ENCODE assay signal across 35 cellular contexts in the genomic region with DNA sequence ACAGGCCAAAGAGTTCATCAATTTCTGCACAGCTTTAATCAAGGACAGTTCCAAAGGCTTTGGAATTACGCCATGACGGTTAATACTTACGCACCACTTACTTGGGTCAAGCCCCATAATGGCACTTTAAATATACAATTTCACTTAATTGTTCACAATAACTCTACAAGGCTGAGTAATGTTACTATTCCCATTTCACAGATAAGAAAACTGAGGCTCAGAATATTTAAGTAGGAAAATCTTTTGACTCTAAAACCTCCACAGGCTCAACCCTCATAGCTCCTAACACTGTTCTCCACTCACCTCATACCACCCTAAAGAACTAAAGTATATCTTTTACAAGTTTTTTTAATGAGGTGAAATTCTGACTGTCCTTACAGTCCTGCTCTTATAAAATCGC.
A peak's percentile ranks its signal among the peaks of the same experiment; 100 is the strongest.
DNase-seq lines count a peak whose midpoint lies in the region; ATAC-seq, FAIRE-seq and TF ChIP-seq lines count a peak whose summit lies in the region.
"Had no signal": no experiment of that assay in that cellular context is flagged by ENCODE, and none has a peak within 500 bp of the region (broad histone marks: within the 10 kb centered on the region; RNA-seq: fewer than 3 reads in every experiment).

No MANE protein-coding gene starts in this region.

- no peak overlapping the region for H3K4me3 Mint-ChIP-seq in astrocyte (ENCODE audit: unreplicated experiment)
- H3K4me3 Mint-ChIP-seq: B cell; CD14-positive monocyte; CD4-positive, alpha-beta memory T cell; CD4-positive, alpha-beta T cell; CD4-positive, CD25-positive, alpha-beta regulatory T cell; CD8-positive, alpha-beta memory T cell; CD8-positive, alpha-beta T cell had no signal

- no TSS peak for BruUV-seq in HepG2 (replicated peaks; lab: Mats Ljungman, UMichigan)
- no TSS peak for BruUV-seq in K562 (replicated peaks; lab: Mats Ljungman, UMichigan)

- TF ChIP-seq EP300 in HepG2 (IDR thresholded peaks at IDR 0.05; ENCODE audit: low read depth in 2 of 2, low read length in 2 of 2), result no peak
- no peak for TF ChIP-seq EP300 in HepG2 (CRISPR knock-in tag; IDR thresholded peaks at IDR 0.05; ENCODE audit: borderline replicate concordance)
- TF ChIP-seq EP300 in K562 (IDR thresholded peaks at IDR 0.05; ENCODE audit: low read length), result no peak

- WGBS in HepG2 (ENCODE audit: low lambda C conversion rate), result 68% methylated on average over 4 of the region's 4 CpGs
- 70% methylated on average over 4 of the region's 4 CpGs for WGBS in right lobe of liver (ENCODE audit: insufficient coverage, low coverage, low lambda C conversion rate, missing lambda C conversion rate)
- 2% methylated on average over 4 of the region's 4 CpGs for WGBS in K562 (ENCODE audit: insufficient coverage, low coverage, missing lambda C conversion rate)

- ATAC-seq in HepG2, result no peak
- ATAC-seq in right lobe of liver, result no peak
- no peak for ATAC-seq in K562
- ATAC-seq: A549; CD8-positive, alpha-beta T cell had no signal

- no peak for TF ChIP-seq RAD21 in HepG2 (CRISPR knock-in tag; IDR thresholded peaks at IDR 0.05)
- no peak for TF ChIP-seq RAD21 in K562 (CRISPR knock-in tag; conservative IDR thresholded peaks at IDR 0.05 in 1 of 2, IDR thresholded peaks at IDR 0.05 in 1 of 2)

- no peak overlapping the region for H2AFZ ChIP-seq in HepG2 (ENCODE audit: low read length)
- no peak overlapping the region for H2AFZ ChIP-seq in astrocyte (ENCODE audit: low read depth, low read length)
- no peak overlapping the region for H2AFZ ChIP-seq in K562 (ENCODE audit: low read depth, low read length)
- H2AFZ ChIP-seq in osteoblast (ENCODE audit: low read length), result no peak overlapping the region

- H3K27ac ChIP-seq in HepG2 (ENCODE audit: extremely low read length, insufficient read depth, low read length) (no peak overlapping the region), right lobe of liver (no peak overlapping the region), astrocyte (ENCODE audit: low read depth, low read length) (no peak overlapping the region), K562 (ENCODE audit: extremely low read depth, low read depth, low read length) (no peak overlapping the region), osteoblast (ENCODE audit: low read depth, low read length) (no peak overlapping the region)
- H3K27ac ChIP-seq: 22Rv1; A549; BLaER1; BLaER1 treated with 17β-estradiol and CSF1 and Interleukin-3, amounts not matched to agents 10 nM and 100 nM; C4-2B had no signal

- no peak overlapping the region for H3K9ac ChIP-seq in HepG2 (ENCODE audit: insufficient read depth, low read depth, low read length)
- no peak overlapping the region for H3K9ac ChIP-seq in astrocyte (ENCODE audit: low read length)
- no peak overlapping the region for H3K9ac ChIP-seq in K562 (ENCODE audit: insufficient read depth in 1 of 2, low read depth in 2 of 2, low read length in 2 of 2)
- H3K9ac ChIP-seq: BLaER1; BLaER1 treated with 17β-estradiol and CSF1 and Interleukin-3, amounts not matched to agents 10 nM and 100 nM had no signal

- H3K27me3 ChIP-seq in HepG2 (ENCODE audit: control insufficient read depth in 1 of 2, insufficient read depth in 2 of 2, low read length in 2 of 2), result peaks cover 0 to 22% of the 10 kb centered on the region in 2 experiments; a peak in 2 of 5 replicates
- H3K27me3 ChIP-seq in right lobe of liver, result no peaks in the 10 kb centered on the region
- H3K27me3 ChIP-seq in astrocyte (ENCODE audit: insufficient read depth, low read length), result no peaks in the 10 kb centered on the region
- H3K27me3 ChIP-seq in K562 (ENCODE audit: control insufficient read depth in 2 of 2, insufficient read depth in 2 of 2, low read length in 2 of 2), result peaks cover 6 to 25% of the 10 kb centered on the region in 2 experiments
- H3K27me3 ChIP-seq in osteoblast (ENCODE audit: insufficient read depth, low read length), result peaks cover 3% of the 10 kb centered on the region
- H3K27me3 ChIP-seq: BE2C; BLaER1; BLaER1 treated with 17β-estradiol and CSF1 and Interleukin-3, amounts not matched to agents 10 nM and 100 nM had no signal

- H3K4me2 ChIP-seq in HepG2 (ENCODE audit: low read depth, low read length) (no peak overlapping the region), astrocyte (ENCODE audit: low read length) (no peak overlapping the region), K562 (ENCODE audit: insufficient read depth, low read length) (no peak overlapping the region), osteoblast (ENCODE audit: insufficient read depth, low read length) (no peak overlapping the region)
- H3K4me2 ChIP-seq: A549; BLaER1; BLaER1 treated with 17β-estradiol and CSF1 and Interleukin-3, amounts not matched to agents 10 nM and 100 nM had no signal

- H3K4me3 ChIP-seq in HepG2 (replicated peaks in 1 of 3; ENCODE audit: insufficient read depth in 1 of 3, low read depth in 2 of 3, low read length in 3 of 3) (no peak overlapping the region), right lobe of liver (no peak overlapping the region), astrocyte (ENCODE audit: insufficient read depth, low read depth, low read length) (no peak overlapping the region), K562 (no peak overlapping the region), osteoblast (ENCODE audit: insufficient read depth, low read length) (no peak overlapping the region)
- H3K4me3 ChIP-seq: A549; BLaER1; BLaER1 treated with 17β-estradiol and CSF1 and Interleukin-3, amounts not matched to agents 10 nM and 100 nM had no signal

- POLR2A ChIA-PET in HepG2 (lab: Yijun Ruan, JAX) (no interaction called here), K562 (lab: Yijun Ruan, JAX) (interaction anchor here (1.6 kb wide), 1 partner anchor 19 kb away, joined by 3 read pairs; no protein-coding TSS in a partner anchor)

- no peaks in the 10 kb centered on the region for H3K36me3 ChIP-seq in HepG2 (replicated peaks in 1 of 2; ENCODE audit: control insufficient read depth in 1 of 2, insufficient read depth in 2 of 2, low read length in 2 of 2)
- H3K36me3 ChIP-seq in right lobe of liver, result no peaks in the 10 kb centered on the region
- H3K36me3 ChIP-seq in astrocyte (ENCODE audit: insufficient read depth, low read length), result no peaks in the 10 kb centered on the region
- H3K36me3 ChIP-seq in K562 (ENCODE audit: control insufficient read depth, insufficient read depth, low read length), result no peaks in the 10 kb centered on the region
- H3K36me3 ChIP-seq in osteoblast (ENCODE audit: insufficient read depth, low read length), result no peaks in the 10 kb centered on the region
- H3K36me3 ChIP-seq: BE2C; BLaER1; BLaER1 treated with 17β-estradiol and CSF1 and Interleukin-3, amounts not matched to agents 10 nM and 100 nM had no signal

- H3K4me1 ChIP-seq in HepG2 (ENCODE audit: insufficient read depth, low read length) (no peaks in the 10 kb centered on the region), right lobe of liver (no peaks in the 10 kb centered on the region), astrocyte (ENCODE audit: insufficient read depth, low read length) (no peaks in the 10 kb centered on the region), K562 (replicated peaks in 1 of 2; ENCODE audit: control insufficient read depth in 2 of 2, insufficient read depth in 2 of 2, low read length in 2 of 2) (no peaks in the 10 kb centered on the region), osteoblast (ENCODE audit: insufficient read depth, low read length) (no peaks in the 10 kb centered on the region)
- H3K4me1 ChIP-seq: A549; BE2C; BLaER1; BLaER1 treated with 17β-estradiol and CSF1 and Interleukin-3, amounts not matched to agents 10 nM and 100 nM; Caco-2 had no signal

- DNase-seq in HepG2 (ENCODE audit: low spot score) (no peak), right lobe of liver (no peak), astrocyte (ENCODE audit: low read depth) (no peak), K562 (ENCODE audit: extremely low read depth in 1 of 4, low spot score in 3 of 4) (no peak), NCI-H146 (lab: John Stamatoyannopoulos, UW) (no peak), osteoblast (ENCODE audit: insufficient read length, low spot score, missing footprints) (no peak)
- DNase-seq: 8988T; ACHN; AML-193; BE2C; C1 segment of cervical spinal cord; Caco-2; Calu3; CD4-positive, alpha-beta memory T cell; CD4-positive, alpha-beta T cell; CD4-positive, CD25-positive, alpha-beta regulatory T cell; CD8-positive, alpha-beta memory T cell; CD8-positive, alpha-beta T cell; COR-L47; DMS 273 treated with DMSO at 0.1 percent for 48 hours; DMS153; DMS53; DMS79; DMS79 treated with DMSO at 0.1 percent for 48 hours; DND-41; EL had no signal

- peaks cover 2% of the 10 kb centered on the region for H3K9me3 Mint-ChIP-seq in astrocyte (ENCODE audit: unreplicated experiment)
- H3K9me3 Mint-ChIP-seq: CD4-positive, alpha-beta T cell; CD8-positive, alpha-beta T cell had no signal

- in situ Hi-C loops in HepG2 (cut with HindIII; ENCODE audit: extremely low pct_ligation_motif_present, low pct_unique_long_range_greater_than_20kb), result no loop called here
- in situ Hi-C loops in K562 (cut with MboI), result no loop called here

- CTCF ChIA-PET in HepG2 (lab: Yijun Ruan, JAX; ENCODE audit: low intra/inter-chr PET ratio, low total read pairs) (no interaction called here), K562 (lab: Yijun Ruan, JAX; ENCODE audit: low intra/inter-chr PET ratio) (no interaction called here)

- H3K9me3 ChIP-seq in HepG2 (ENCODE audit: low read length), result no peaks in the 10 kb centered on the region
- no peaks in the 10 kb centered on the region for H3K9me3 ChIP-seq in right lobe of liver
- H3K9me3 ChIP-seq in astrocyte (ENCODE audit: insufficient read depth, low read depth, low read length), result no peaks in the 10 kb centered on the region
- H3K9me3 ChIP-seq in K562 (replicated peaks; ENCODE audit: control insufficient read depth, insufficient read depth, low read depth, low read length), result no peaks in the 10 kb centered on the region
- no peaks in the 10 kb centered on the region for H3K9me3 ChIP-seq in osteoblast (ENCODE audit: low read depth, low read length)
- H3K9me3 ChIP-seq: A549, BE2C, Caco-2 had no signal

- H3K27me3 Mint-ChIP-seq in astrocyte (ENCODE audit: low read depth, unreplicated experiment), result no peaks in the 10 kb centered on the region

- no peak overlapping the region for H3K27ac Mint-ChIP-seq in astrocyte (ENCODE audit: unreplicated experiment)
- H3K27ac Mint-ChIP-seq: B cell; CD14-positive monocyte; CD4-positive, alpha-beta memory T cell; CD4-positive, alpha-beta T cell; CD4-positive, CD25-positive, alpha-beta regulatory T cell; CD8-positive, alpha-beta memory T cell; CD8-positive, alpha-beta T cell had no signal

- no peak for FAIRE-seq in HepG2 (lab: Jason Lieb, UNC)
- FAIRE-seq in astrocyte (lab: Jason Lieb, UNC), result peak; percentile 9
- FAIRE-seq in K562 (lab: Jason Lieb, UNC), result no peak
- FAIRE-seq: A204.1, A549, D721Med had no signal

- no peaks in the 10 kb centered on the region for H3K36me3 Mint-ChIP-seq in astrocyte (ENCODE audit: low read depth, unreplicated experiment)
- H3K36me3 Mint-ChIP-seq: CD14-positive monocyte; CD4-positive, alpha-beta memory T cell; CD4-positive, CD25-positive, alpha-beta regulatory T cell; CD8-positive, alpha-beta memory T cell; CD8-positive, alpha-beta T cell had no signal

- no peaks in the 10 kb centered on the region for H3K9me1 ChIP-seq in K562 (ENCODE audit: control insufficient read depth, insufficient read depth, low read length)

- peaks cover 4% of the 10 kb centered on the region for H3K4me1 Mint-ChIP-seq in astrocyte (ENCODE audit: low read depth, unreplicated experiment)
- H3K4me1 Mint-ChIP-seq: CD14-positive monocyte; CD4-positive, alpha-beta memory T cell; CD4-positive, CD25-positive, alpha-beta regulatory T cell; CD8-positive, alpha-beta memory T cell had no signal

- H3K79me2 ChIP-seq in HepG2 (ENCODE audit: insufficient read depth, low read length) (no peaks in the 10 kb centered on the region), astrocyte (ENCODE audit: insufficient read depth, low read length) (no peaks in the 10 kb centered on the region), K562 (ENCODE audit: control insufficient read depth, insufficient read depth, low read length) (no peaks in the 10 kb centered on the region), osteoblast (ENCODE audit: insufficient read depth, low read length) (no peaks in the 10 kb centered on the region)

- TF ChIP-seq POLR2A in HepG2 (IDR thresholded peaks at IDR 0.05; ENCODE audit: insufficient read depth in 1 of 2, low read depth in 2 of 2, low read length in 2 of 2), result no peak
- no peak for TF ChIP-seq POLR2A in right lobe of liver (IDR thresholded peaks at IDR 0.05)
- TF ChIP-seq POLR2A in K562 (conservative IDR thresholded peaks at IDR 0.05), result no peak

- H4K20me1 ChIP-seq in HepG2 (ENCODE audit: insufficient read depth, low read length) (no peaks in the 10 kb centered on the region), astrocyte (ENCODE audit: insufficient read depth, low read length) (no peaks in the 10 kb centered on the region), K562 (replicated peaks; ENCODE audit: control insufficient read depth, insufficient read depth, low read length) (no peaks in the 10 kb centered on the region), osteoblast (ENCODE audit: insufficient read depth, low read length) (no peaks in the 10 kb centered on the region)
- H4K20me1 ChIP-seq: BLaER1; BLaER1 treated with 17β-estradiol and CSF1 and Interleukin-3, amounts not matched to agents 10 nM and 100 nM had no signal

- intact Hi-C loops in HepG2 (cut with micrococcal nuclease; ENCODE audit: unreplicated experiment) (no loop called here), right lobe of liver (cut with DNase I) (no loop called here), K562 (cut with micrococcal nuclease) (no loop called here)

- TF ChIP-seq CTCF in HepG2 (CRISPR knock-in tag; IDR thresholded peaks at IDR 0.05) (no peak), right lobe of liver (IDR thresholded peaks at IDR 0.05) (no peak), astrocyte (IDR thresholded peaks at IDR 0.05; ENCODE audit: insufficient read depth, low read depth, low read length) (no peak), K562 (IDR thresholded peaks at IDR 0.05 in 2 of 3, conservative IDR thresholded peaks at IDR 0.05 in 1 of 3; ENCODE audit: insufficient read depth in 2 of 3, low read depth in 1 of 3, low read length in 3 of 3) (no peak), osteoblast (IDR thresholded peaks at IDR 0.05; ENCODE audit: extremely low read depth, low read depth, low read length) (no peak)
